22 cellular contexts compared by ENCODE assay signal in the genomic region with DNA sequence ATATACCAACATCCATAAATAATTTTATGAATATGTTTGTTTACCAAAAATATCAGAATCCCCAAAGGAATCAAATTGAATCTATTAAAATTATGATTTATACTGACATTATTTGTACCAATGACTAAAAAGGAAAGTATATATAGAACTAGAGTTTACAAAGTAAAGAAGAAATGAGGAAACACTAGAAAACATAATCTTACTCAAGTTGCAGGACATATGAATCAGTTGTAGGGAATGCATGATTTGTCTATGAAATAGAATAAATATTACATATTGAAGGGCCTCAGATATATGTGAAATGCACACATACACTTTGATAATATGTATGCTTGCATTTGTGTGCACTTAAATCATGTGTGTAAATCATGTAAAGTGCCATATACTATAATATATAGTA.
DNase-seq lines count a peak whose midpoint lies in the region; ATAC-seq, FAIRE-seq and TF ChIP-seq lines count a peak whose summit lies in the region.
"Had no signal": no experiment of that assay in that cellular context is flagged by ENCODE, and none has a peak within 500 bp of the region (broad histone marks: within the 10 kb centered on the region; RNA-seq: fewer than 3 reads in every experiment).

No MANE protein-coding gene starts in this region.

- H3K27me3 ChIP-seq in PC-3 (ENCODE audit: low read length) (no peaks in the 10 kb centered on the region), bronchial epithelial cell (ENCODE audit: control insufficient read depth, insufficient read depth, low read length) (no peaks in the 10 kb centered on the region), esophagus squamous epithelium (no peaks in the 10 kb centered on the region), left ventricle myocardium inferior (ENCODE audit: low read depth) (no peaks in the 10 kb centered on the region)
- H3K27me3 ChIP-seq: BLaER1 had no signal

- no peaks in the 10 kb centered on the region for H3K9me2 ChIP-seq in PC-3 (replicated peaks; ENCODE audit: low read length)

- 0 out of 2 replicates have a peak overlapping the region, but pooled peaks have one; percentile 26 for H2AFZ ChIP-seq in PC-3 (ENCODE audit: low read length)

- no peaks in the 10 kb centered on the region for H4K20me1 ChIP-seq in PC-3 (ENCODE audit: low read length)
- H4K20me1 ChIP-seq: BLaER1 had no signal

- H3K36me3 ChIP-seq in PC-3 (ENCODE audit: low read depth, low read length) (no peaks in the 10 kb centered on the region), bronchial epithelial cell (ENCODE audit: control insufficient read depth, insufficient read depth, low read length) (no peaks in the 10 kb centered on the region), esophagus squamous epithelium (no peaks in the 10 kb centered on the region), left ventricle myocardium inferior (no peaks in the 10 kb centered on the region)
- H3K36me3 ChIP-seq: BLaER1 had no signal

- TF ChIP-seq POLR2A in H54 (IDR thresholded peaks at IDR 0.05; ENCODE audit: low read depth, low read length), result no peak
- no peak for TF ChIP-seq POLR2A in esophagus squamous epithelium (IDR thresholded peaks at IDR 0.05)

- DNase-seq in H54 (ENCODE audit: insufficient read length, low spot score), result no peak
- DNase-seq in PC-3, result no peak
- peak; percentile 22 for DNase-seq in bronchial epithelial cell (ENCODE audit: low read depth)
- DNase-seq in fibroblast of peridontal ligament (ENCODE audit: extremely low read depth), result peak; percentile 46
- DNase-seq in esophagus squamous epithelium (lab: John Stamatoyannopoulos, UW), result no peak
- DNase-seq in left ventricle myocardium inferior, result no peak
- DNase-seq: Caco-2; CD4-positive, CD25-positive, alpha-beta regulatory T cell; CD8-positive, alpha-beta T cell; DMS153; DND-41; GOT3; H7; HCEC 1CT had no signal

- H3K9ac ChIP-seq in PC-3 (ENCODE audit: low read length), result no peak overlapping the region
- H3K9ac ChIP-seq: BLaER1 had no signal

- CTCF ChIA-PET in PC-3 (lab: Charles Lee), result no interaction called here

- H3K4me3 ChIP-seq in PC-3 (ENCODE audit: low read length) (no peak overlapping the region), bronchial epithelial cell (ENCODE audit: low read depth, low read length) (no peak overlapping the region), esophagus squamous epithelium (no peak overlapping the region), left ventricle myocardium inferior (no peak overlapping the region)
- H3K4me3 ChIP-seq: BLaER1 had no signal

- POLR2A ChIA-PET in PC-3 (lab: Charles Lee; ENCODE audit: unreplicated experiment), result no interaction called here

- no peak for TF ChIP-seq CTCF in PC-3 (conservative IDR thresholded peaks at IDR 0.05; ENCODE audit: low read depth, low read length)
- no peak for TF ChIP-seq CTCF in bronchial epithelial cell (IDR thresholded peaks at IDR 0.05; ENCODE audit: insufficient read depth, low read length, severe bottlenecking)
- no peak for TF ChIP-seq CTCF in esophagus squamous epithelium (IDR thresholded peaks at IDR 0.05)
- TF ChIP-seq CTCF in left ventricle myocardium inferior (IDR thresholded peaks at IDR 0.05; ENCODE audit: borderline replicate concordance), result no peak

- no peak overlapping the region for H3K27ac ChIP-seq in PC-3 (ENCODE audit: low read length)
- H3K27ac ChIP-seq in esophagus squamous epithelium, result no peak overlapping the region
- no peak overlapping the region for H3K27ac ChIP-seq in left ventricle myocardium inferior (replicated peaks)
- H3K27ac ChIP-seq: 22Rv1, BLaER1, C4-2B had no signal

- no peaks in the 10 kb centered on the region for H3F3A ChIP-seq in PC-3 (ENCODE audit: low read length, unreplicated experiment)

- peak; percentile 64 for ATAC-seq in PC-3
- ATAC-seq in HG02678 (IDR thresholded peaks at IDR 0.05; ENCODE audit: unreplicated experiment), result no peak
- ATAC-seq in HG03095 (IDR thresholded peaks at IDR 0.05; ENCODE audit: unreplicated experiment), result no peak
- ATAC-seq: CD8-positive, alpha-beta T cell had no signal

- no peaks in the 10 kb centered on the region for H3K9me3 ChIP-seq in PC-3 (ENCODE audit: low read length)
- no peaks in the 10 kb centered on the region for H3K9me3 ChIP-seq in esophagus squamous epithelium
- H3K9me3 ChIP-seq in left ventricle myocardium inferior (replicated peaks), result peaks cover 3% of the 10 kb centered on the region
- H3K9me3 ChIP-seq: BLaER1, Caco-2 had no signal

- H3K4me1 ChIP-seq in PC-3 (ENCODE audit: insufficient read depth, low read length) (0 out of 2 replicates have a peak, but pooled peaks cover 6% of the 10 kb centered on the region), esophagus squamous epithelium (no peaks in the 10 kb centered on the region), left ventricle myocardium inferior (no peaks in the 10 kb centered on the region)
- H3K4me1 ChIP-seq: BLaER1, Caco-2 had no signal

- BruUV-seq in PC-3 (replicated peaks; lab: Mats Ljungman, UMichigan), result no TSS peak

- peak overlapping the region; percentile 34 for H3K4me2 ChIP-seq in PC-3 (ENCODE audit: low read length)
- H3K4me2 ChIP-seq: BLaER1 had no signal

- FAIRE-seq in H54 (lab: Jason Lieb, UNC) (peak; percentile 15), bronchial epithelial cell (lab: Jason Lieb, UNC) (no peak)
- FAIRE-seq: A204.1, G401.6, GM12892 had no signal

- intact Hi-C loops in PC-3 (cut with micrococcal nuclease), result loop anchor here (10.0 kb wide), 1 partner anchor 294 kb away; no protein-coding TSS in a partner anchor
- intact Hi-C loops in esophagus squamous epithelium (cut with DNase I), result no loop called here
- intact Hi-C loops in left ventricle myocardium inferior (cut with micrococcal nuclease), result no loop called here

- H3K79me2 ChIP-seq in PC-3 (ENCODE audit: low read length), result no peaks in the 10 kb centered on the region

Comparison
In these comparisons a context has a peak if more than half of its experiments do, and no peak if none do; other contexts are left out.
1. DNase-seq: peak in bronchial epithelial cell (single experiment) and fibroblast of peridontal ligament (single experiment); none in H54 (single experiment), PC-3 (single experiment), esophagus squamous epithelium (single experiment) and left ventricle myocardium inferior (single experiment).